Comparison of ENCODE assay signal across 8 cellular contexts in the genomic region with DNA sequence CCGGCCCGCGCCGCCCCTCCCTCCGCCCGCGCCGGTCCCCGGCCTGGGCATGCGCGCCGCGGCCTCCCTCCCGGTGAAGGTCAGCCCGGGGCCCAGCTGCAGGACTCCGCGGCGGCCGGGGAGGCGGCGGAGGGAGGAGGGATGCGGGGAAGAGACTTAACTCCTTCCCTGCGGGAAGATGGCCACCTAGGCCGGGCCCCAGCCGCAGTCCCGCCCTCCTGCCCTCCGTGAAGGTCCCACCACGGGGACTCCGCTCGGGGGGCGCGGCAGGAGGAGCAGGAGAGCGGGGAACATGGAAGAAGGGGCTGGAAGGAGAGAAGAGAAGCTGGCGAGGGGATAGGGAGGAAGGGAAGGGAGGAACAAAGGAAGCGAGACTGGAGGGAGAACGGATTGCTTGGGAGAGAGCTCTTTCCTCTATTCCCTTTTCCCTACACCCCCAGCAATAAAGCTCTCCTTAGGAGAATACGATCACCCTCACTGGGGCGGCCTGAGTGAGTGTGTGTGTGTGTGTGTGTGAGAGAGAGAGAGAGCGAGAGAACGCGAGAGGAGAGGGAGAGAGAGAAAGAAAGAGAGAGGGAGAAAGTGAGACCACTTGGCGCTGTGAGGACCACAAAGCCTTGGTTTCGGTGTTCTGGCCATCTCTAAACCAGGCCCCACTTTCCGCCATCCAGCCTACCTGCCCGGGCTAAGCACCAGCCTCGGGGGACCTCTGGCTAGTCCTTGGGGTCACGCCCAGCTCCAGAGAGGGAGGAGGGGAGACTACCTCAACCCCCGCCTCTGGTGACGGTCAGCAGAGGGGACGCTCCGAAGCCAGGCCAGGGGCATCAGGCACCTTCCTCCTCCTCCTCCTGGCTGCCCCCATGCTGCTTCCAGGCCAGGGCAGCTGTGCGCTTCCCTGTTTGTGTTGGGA. TPM values are rescaled to one million over a fixed set of nuclear protein-coding genes. Genes with fewer than 3 reads are reported as not detected.
A peak's percentile ranks its signal among the peaks of the same experiment; 100 is the strongest.
DNase-seq lines count a peak whose midpoint lies in the region; ATAC-seq and TF ChIP-seq lines count a peak whose summit lies in the region.

No MANE protein-coding gene starts in this region.

- H3K27me3 ChIP-seq in layer of hippocampus (ENCODE audit: control insufficient read depth, insufficient read depth, low read length) = no peaks in the 10 kb centered on the region

- H3K4me1 Mint-ChIP-seq in chondrocyte (ENCODE audit: low read depth) = peaks cover 46% of the 10 kb centered on the region
- H3K4me1 Mint-ChIP-seq in stimulated activated effector memory CD8-positive, alpha-beta T cell treated with anti-CD3 and anti-CD28 coated beads, Interleukin-12 subunit alpha, Interleukin-12 subunit beta, amount 100 ng/mL, for 72 hours = peaks cover 42% of the 10 kb centered on the region

- peak overlapping the region; percentile 81 for H3K4me3 Mint-ChIP-seq in chondrocyte (ENCODE audit: unreplicated experiment)
- H3K4me3 Mint-ChIP-seq in stimulated activated effector memory CD8-positive, alpha-beta T cell treated with anti-CD3 and anti-CD28 coated beads, Interleukin-12 subunit alpha, Interleukin-12 subunit beta, amount 100 ng/mL, for 72 hours = peak overlapping the region; percentile 83

- H3K9me3 Mint-ChIP-seq in chondrocyte (ENCODE audit: low read depth) = no peaks in the 10 kb centered on the region
- H3K9me3 Mint-ChIP-seq in stimulated activated effector memory CD8-positive, alpha-beta T cell treated with anti-CD3 and anti-CD28 coated beads, Interleukin-12 subunit alpha, Interleukin-12 subunit beta, amount 100 ng/mL, for 72 hours = no peaks in the 10 kb centered on the region

- TF ChIP-seq CTCF in chondrocyte (IDR thresholded peaks at IDR 0.05) = no peak
- no peak for TF ChIP-seq CTCF in GM20000 (IDR thresholded peaks at IDR 0.05; ENCODE audit: extremely low read depth, missing control alignments)

- peak overlapping the region; percentile 95 for H3K27ac Mint-ChIP-seq in chondrocyte (ENCODE audit: unreplicated experiment)
- no peak overlapping the region for H3K27ac Mint-ChIP-seq in stimulated activated effector memory CD8-positive, alpha-beta T cell treated with anti-CD3 and anti-CD28 coated beads, Interleukin-12 subunit alpha, Interleukin-12 subunit beta, amount 100 ng/mL, for 72 hours

- H3K27me3 Mint-ChIP-seq in chondrocyte (ENCODE audit: low read depth) = no peaks in the 10 kb centered on the region

- peak overlapping the region; percentile 80 for H3K27ac ChIP-seq in layer of hippocampus (ENCODE audit: low read depth, low read length)

- peaks cover 6% of the 10 kb centered on the region for H3K36me3 Mint-ChIP-seq in chondrocyte (ENCODE audit: low read depth)
- H3K36me3 Mint-ChIP-seq in stimulated activated effector memory CD8-positive, alpha-beta T cell treated with anti-CD3 and anti-CD28 coated beads, Interleukin-12 subunit alpha, Interleukin-12 subunit beta, amount 100 ng/mL, for 72 hours = peaks cover 5% of the 10 kb centered on the region

- ATAC-seq in stimulated activated effector memory CD8-positive, alpha-beta T cell treated with anti-CD3 and anti-CD28 coated beads, Interleukin-12 subunit alpha, Interleukin-12 subunit beta, amount 100 ng/mL, for 72 hours = peak; percentile 1
- no peak for ATAC-seq in GM19328 (IDR thresholded peaks at IDR 0.05; ENCODE audit: unreplicated experiment)

- peak; percentile 88 for DNase-seq in DMS53 (lab: John Stamatoyannopoulos, UW)
- DNase-seq in NCI-H2171 (lab: John Stamatoyannopoulos, UW) = peak; percentile 68
- no peak for DNase-seq in chondrocyte (ENCODE audit: low spot score)
- DNase-seq in stimulated activated effector memory CD8-positive, alpha-beta T cell treated with anti-CD3 and anti-CD28 coated beads, Interleukin-12 subunit alpha, Interleukin-12 subunit beta, amount 100 ng/mL, for 72 hours (ENCODE audit: low spot score in 2 of 2) = no peak
- no peak for DNase-seq in activated effector memory CD4-positive, alpha-beta T cell treated with Interleukin-2 at 50 U/mL for 16 hours
- no peak for DNase-seq in GM20000 (ENCODE audit: low spot score)

RNA-seq across cellular contexts. Expression of gene SMARCD3, which starts 3.7 kb away (rescaled TPM):
- 105 to 125 TPM (median 120 TPM) in 3 replicates for total RNA-seq in chondrocyte

RNA-seq across cellular contexts. Expression of gene CHPF2, which starts 19.9 kb away (rescaled TPM):
- total RNA-seq in chondrocyte = 98.3 to 135 TPM (median 101 TPM) in 3 replicates

RNA-seq across cellular contexts. Expression of gene ABCF2, which starts 25.2 kb away (rescaled TPM):
- 35.8 to 42.2 TPM (median 37.7 TPM) in 3 replicates for total RNA-seq in chondrocyte

RNA-seq across cellular contexts. Expression of gene H2BK1, which starts 41.9 kb away (rescaled TPM):
- total RNA-seq in chondrocyte = not detected in 3 replicates

Comparison
In these comparisons a context has a peak if more than half of its experiments do, and no peak if none do; other contexts are left out.
1. DNase-seq: peak in DMS53 (single experiment) and NCI-H2171 (single experiment); none in chondrocyte (single experiment), stimulated activated effector memory CD8-positive, alpha-beta T cell treated with anti-CD3 and anti-CD28 coated beads, Interleukin-12 subunit alpha, Interleukin-12 subunit beta, amount 100 ng/mL, for 72 hours (0 of 2), activated effector memory CD4-positive, alpha-beta T cell treated with Interleukin-2 at 50 U/mL for 16 hours (single experiment) and GM20000 (single experiment).